21 cellular contexts compared by ENCODE assay signal in the genomic region with DNA sequence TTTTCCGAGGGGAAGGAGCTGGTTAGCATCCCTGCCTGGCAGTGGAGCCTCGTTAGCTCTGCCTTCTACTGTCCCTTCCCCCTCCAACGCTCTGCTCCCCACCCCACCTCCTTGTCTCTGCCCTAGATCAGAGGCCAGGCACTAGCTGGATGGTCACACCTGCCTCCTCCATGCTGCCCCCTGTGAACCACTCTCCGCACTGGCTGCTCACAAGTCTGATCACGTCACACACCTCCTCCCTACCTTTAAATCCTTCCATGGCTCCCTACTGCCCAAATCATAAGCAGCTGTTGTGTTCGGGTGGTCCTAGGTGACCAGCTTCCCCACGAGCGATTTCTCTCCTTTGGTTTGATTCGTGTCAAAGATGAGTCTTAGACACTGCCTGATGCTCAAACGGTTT.
"Had no signal": no experiment of that assay in that cellular context is flagged by ENCODE, and none has a peak within 500 bp of the region (broad histone marks: within the 10 kb centered on the region; RNA-seq: fewer than 3 reads in every experiment).

No MANE protein-coding gene starts in this region.

- H3K79me2 ChIP-seq: hepatocyte had no signal

- H3K27ac ChIP-seq: dorsolateral prefrontal cortex, epithelial cell of prostate, hepatocyte, tibial artery had no signal

- H3K27ac Mint-ChIP-seq: activated CD4-positive, alpha-beta T cell treated with anti-CD3 and anti-CD28 coated beads, Interleukin-2, amount 10 ng/mL, durations not matched to agents 24 days and 14 days; activated CD8-positive, alpha-beta T cell treated with anti-CD3 and anti-CD28 coated beads, Interleukin-2, amount 10 ng/mL, durations not matched to agents 7 days and 5 days; activated naive CD4-positive, alpha-beta T cell treated with anti-CD3 and anti-CD28 coated beads for 36 hours; activated naive CD8-positive, alpha-beta T cell treated with anti-CD3 and anti-CD28 coated beads, Interleukin-2, amount 50 U/mL, for 24 hours; endodermal cell; natural killer cell had no signal

- ATAC-seq: activated CD8-positive, alpha-beta T cell treated with anti-CD3 and anti-CD28 coated beads, Interleukin-2, amount 10 ng/mL, durations not matched to agents 7 days and 5 days; activated naive CD8-positive, alpha-beta T cell treated with anti-CD3 and anti-CD28 coated beads, Interleukin-2, amount 50 U/mL, for 24 hours; activated T-cell treated with anti-CD3 and anti-CD28 coated beads, Interleukin-2, amount 50 U/mL, for 4 hours; left cardiac atrium; stimulated activated naive CD8-positive, alpha-beta T cell treated with anti-CD3 and anti-CD28 coated beads, Interleukin-15, Interleukin-2, amounts not matched to agents 100 U/mL and 50 U/mL, for 24 hours had no signal

- H3K36me3 ChIP-seq: tibial artery had no signal

- H3K4me3 Mint-ChIP-seq: activated CD4-positive, alpha-beta T cell treated with anti-CD3 and anti-CD28 coated beads, Interleukin-2, amount 10 ng/mL, durations not matched to agents 24 days and 14 days; activated CD8-positive, alpha-beta T cell treated with anti-CD3 and anti-CD28 coated beads, Interleukin-2, amount 10 ng/mL, durations not matched to agents 7 days and 5 days; activated naive CD4-positive, alpha-beta T cell treated with anti-CD3 and anti-CD28 coated beads for 36 hours; activated naive CD8-positive, alpha-beta T cell treated with anti-CD3 and anti-CD28 coated beads, Interleukin-2, amount 50 U/mL, for 24 hours; activated T-cell treated with anti-CD3 and anti-CD28 coated beads, Interleukin-2, amount 50 U/mL, for 4 hours; endodermal cell; natural killer cell had no signal

- H3K27me3 ChIP-seq: dorsolateral prefrontal cortex, hepatocyte had no signal

- H3K4me3 ChIP-seq: dorsolateral prefrontal cortex, hepatocyte, tibial artery had no signal

- H3K4me2 ChIP-seq: hepatocyte had no signal

- H3K4me1 Mint-ChIP-seq: activated naive CD8-positive, alpha-beta T cell treated with anti-CD3 and anti-CD28 coated beads, Interleukin-2, amount 50 U/mL, for 24 hours had no signal

- H3K9me3 Mint-ChIP-seq: natural killer cell had no signal

- H3K36me3 Mint-ChIP-seq: brain, natural killer cell had no signal

- H3K4me1 ChIP-seq: tibial artery had no signal

- DNase-seq: activated CD4-positive, alpha-beta T cell treated with anti-CD3 and anti-CD28 coated beads, Interleukin-2, amount 10 ng/mL, durations not matched to agents 24 days and 14 days; activated CD8-positive, alpha-beta T cell treated with anti-CD3 and anti-CD28 coated beads, Interleukin-2, amount 10 ng/mL, durations not matched to agents 7 days and 5 days; activated naive CD4-positive, alpha-beta T cell treated with anti-CD3 and anti-CD28 coated beads for 36 hours; activated naive CD8-positive, alpha-beta T cell treated with anti-CD3 and anti-CD28 coated beads, Interleukin-2, amount 50 U/mL, for 24 hours; activated T-cell treated with anti-CD3 and anti-CD28 coated beads, Interleukin-2, amount 50 U/mL, for 4 hours; anterior cingulate cortex; caudate nucleus; dorsolateral prefrontal cortex; endodermal cell; foreskin fibroblast; left cardiac atrium; mesendoderm; natural killer cell; nucleus accumbens; stimulated activated naive CD8-positive, alpha-beta T cell treated with anti-CD3 and anti-CD28 coated beads, Interleukin-15, Interleukin-2, amounts not matched to agents 100 U/mL and 50 U/mL, for 24 hours; substantia nigra; T-helper 9 cell; tibial artery had no signal

- H2AFZ ChIP-seq: hepatocyte had no signal

- H3K27me3 Mint-ChIP-seq: activated CD4-positive, alpha-beta T cell treated with anti-CD3 and anti-CD28 coated beads, Interleukin-2, amount 10 ng/mL, durations not matched to agents 24 days and 14 days; activated naive CD8-positive, alpha-beta T cell treated with anti-CD3 and anti-CD28 coated beads, Interleukin-2, amount 50 U/mL, for 24 hours had no signal
